Comparison of ENCODE assay signal across 31 cellular contexts in genomic region chr3:190286014-190286413, GRCh38. TPM values are rescaled to one million over a fixed set of nuclear protein-coding genes. Genes with fewer than 3 reads are reported as not detected.
"Had no signal": no experiment of that assay in that cellular context is flagged by ENCODE, and none has a peak within 500 bp of the region (broad histone marks: within the 10 kb centered on the region; RNA-seq: fewer than 3 reads in every experiment).

No MANE protein-coding gene starts in this region.

- H3K27ac Mint-ChIP-seq: activated CD4-positive, alpha-beta T cell treated with anti-CD3 and anti-CD28 coated beads, Interleukin-2, amount 10 ng/mL, durations not matched to agents 24 days and 14 days; activated CD8-positive, alpha-beta T cell treated with anti-CD3 and anti-CD28 coated beads for 36 hours; activated naive CD8-positive, alpha-beta T cell treated with anti-CD3 and anti-CD28 coated beads for 36 hours; activated T-cell treated with anti-CD3 and anti-CD28 coated beads, Interleukin-2, amount 50 U/mL, for 72 hours; activated T-helper 17 cell treated with anti-CD3 and anti-CD28 coated beads, Interleukin-2, amount 50 U/mL, for 72 hours had no signal

- H3K4me1 ChIP-seq: colonic mucosa had no signal

- H3K36me3 ChIP-seq: brain microvascular endothelial cell, cardiac muscle cell, colonic mucosa had no signal

- H3K9me3 ChIP-seq: colonic mucosa had no signal

- H3K27me3 Mint-ChIP-seq: activated CD4-positive, alpha-beta T cell treated with anti-CD3 and anti-CD28 coated beads, Interleukin-2, amount 10 ng/mL, durations not matched to agents 24 days and 14 days; activated CD8-positive, alpha-beta T cell treated with anti-CD3 and anti-CD28 coated beads for 36 hours; activated naive CD8-positive, alpha-beta T cell treated with anti-CD3 and anti-CD28 coated beads for 36 hours; activated T-helper 17 cell treated with anti-CD3 and anti-CD28 coated beads, Interleukin-2, amount 50 U/mL, for 72 hours; central memory CD8-positive, alpha-beta T cell had no signal

- H3K27ac ChIP-seq: brain microvascular endothelial cell, cardiac muscle cell, colonic mucosa, PC-9 had no signal

- ATAC-seq: activated CD8-positive, alpha-beta T cell treated with anti-CD3 and anti-CD28 coated beads for 36 hours; activated T-cell treated with anti-CD3 and anti-CD28 coated beads, Interleukin-2, amount 50 U/mL, for 72 hours; activated T-helper 17 cell treated with anti-CD3 and anti-CD28 coated beads, Interleukin-2, amount 50 U/mL, for 72 hours had no signal

- H2AFZ ChIP-seq: PC-9 had no signal

- DNase-seq: activated CD4-positive, alpha-beta T cell treated with anti-CD3 and anti-CD28 coated beads, Interleukin-2, amount 10 ng/mL, durations not matched to agents 24 days and 14 days; activated CD4-positive, alpha-beta T cell treated with anti-CD3 and anti-CD28 coated beads, Interleukin-2, amount 50 U/mL, for 4 hours; activated CD8-positive, alpha-beta T cell treated with anti-CD3 and anti-CD28 coated beads for 36 hours; activated effector memory CD4-positive, alpha-beta T cell treated with anti-CD3 and anti-CD28 coated beads, Interleukin-2, amount 50 U/mL, for 16 hours; activated naive CD4-positive, alpha-beta T cell; activated naive CD4-positive, alpha-beta T cell treated with anti-CD3 and anti-CD28 coated beads, Interleukin-2, amount 50 U/mL, for 16 hours; activated naive CD8-positive, alpha-beta T cell treated with anti-CD3 and anti-CD28 coated beads for 36 hours; activated T-cell treated with anti-CD3 and anti-CD28 coated beads, Interleukin-2, amount 50 U/mL, for 1 hour; activated T-cell treated with anti-CD3 and anti-CD28 coated beads, Interleukin-2, amount 50 U/mL, for 72 hours; amniotic stem cell; aorta; brain microvascular endothelial cell; colonic mucosa; MM.1S; MV-4-11; NCI-H1092; NCI-H1436 treated with DMSO at 0.1 percent for 48 hours; NCI-H1694 treated with DMSO at 0.1 percent for 48 hours; NCI-H2029 treated with DMSO at 0.1 percent for 48 hours; NCI-H2171 treated with DMSO at 0.1 percent for 48 hours; NCI-H345; NCI-H524 treated with DMSO at 0.1 percent for 48 hours; Right ventricle myocardium superior; SW 1271; T-helper 1 cell; T-helper 2 cell; T1000 had no signal

- H3K4me3 Mint-ChIP-seq: activated CD4-positive, alpha-beta T cell treated with anti-CD3 and anti-CD28 coated beads, Interleukin-2, amount 10 ng/mL, durations not matched to agents 24 days and 14 days; activated CD8-positive, alpha-beta T cell treated with anti-CD3 and anti-CD28 coated beads for 36 hours; activated naive CD8-positive, alpha-beta T cell treated with anti-CD3 and anti-CD28 coated beads for 36 hours; activated T-cell treated with anti-CD3 and anti-CD28 coated beads, Interleukin-2, amount 50 U/mL, for 72 hours; activated T-helper 17 cell treated with anti-CD3 and anti-CD28 coated beads, Interleukin-2, amount 50 U/mL, for 72 hours; central memory CD8-positive, alpha-beta T cell had no signal

- H3K36me3 Mint-ChIP-seq: activated naive CD8-positive, alpha-beta T cell treated with anti-CD3 and anti-CD28 coated beads for 36 hours had no signal

- H3K4me1 Mint-ChIP-seq: activated CD4-positive, alpha-beta T cell treated with anti-CD3 and anti-CD28 coated beads, Interleukin-2, amount 10 ng/mL, durations not matched to agents 24 days and 14 days; activated naive CD8-positive, alpha-beta T cell treated with anti-CD3 and anti-CD28 coated beads for 36 hours; activated T-helper 17 cell treated with anti-CD3 and anti-CD28 coated beads, Interleukin-2, amount 50 U/mL, for 72 hours; central memory CD8-positive, alpha-beta T cell had no signal

- H3K4me2 ChIP-seq: PC-9 had no signal

- H3K4me3 ChIP-seq: cardiac muscle cell, colonic mucosa, PC-9 had no signal

- H3K27me3 ChIP-seq: brain microvascular endothelial cell, cardiac muscle cell, colonic mucosa had no signal

RNA-seq across cellular contexts. Expression of gene CLDN1, which starts 36.2 kb away (rescaled TPM):
- total RNA-seq: Right ventricle myocardium superior had no signal
